1 cellular context compared by ENCODE assay signal in the genomic region with DNA sequence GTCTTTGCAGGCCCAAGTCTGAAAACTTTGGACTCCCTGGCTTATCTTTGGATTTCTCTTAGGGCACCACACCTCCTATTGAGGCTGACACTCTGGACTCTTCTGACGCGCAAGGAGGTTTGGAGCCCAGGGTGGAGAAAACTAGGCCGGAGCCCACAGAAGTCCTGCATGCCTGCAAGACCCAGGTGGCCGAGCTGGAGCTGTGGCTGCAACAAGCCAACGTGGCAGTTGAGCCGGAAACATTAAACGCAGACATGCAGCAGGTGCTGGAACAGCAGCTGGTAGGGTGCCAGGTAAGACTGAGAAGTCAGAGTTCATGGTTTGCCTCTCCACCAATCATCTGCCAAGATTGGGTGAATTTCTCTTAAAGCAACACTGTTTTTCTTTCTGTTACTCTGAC.
TF ChIP-seq lines count a peak whose summit lies in the region.

No MANE protein-coding gene starts in this region.

TF ChIP-seq in GM23338, 12 proteins besides CTCF, POLR2A, EP300 and RAD21 (continued from another document):
- TF ChIP-seq, protein P1, sequence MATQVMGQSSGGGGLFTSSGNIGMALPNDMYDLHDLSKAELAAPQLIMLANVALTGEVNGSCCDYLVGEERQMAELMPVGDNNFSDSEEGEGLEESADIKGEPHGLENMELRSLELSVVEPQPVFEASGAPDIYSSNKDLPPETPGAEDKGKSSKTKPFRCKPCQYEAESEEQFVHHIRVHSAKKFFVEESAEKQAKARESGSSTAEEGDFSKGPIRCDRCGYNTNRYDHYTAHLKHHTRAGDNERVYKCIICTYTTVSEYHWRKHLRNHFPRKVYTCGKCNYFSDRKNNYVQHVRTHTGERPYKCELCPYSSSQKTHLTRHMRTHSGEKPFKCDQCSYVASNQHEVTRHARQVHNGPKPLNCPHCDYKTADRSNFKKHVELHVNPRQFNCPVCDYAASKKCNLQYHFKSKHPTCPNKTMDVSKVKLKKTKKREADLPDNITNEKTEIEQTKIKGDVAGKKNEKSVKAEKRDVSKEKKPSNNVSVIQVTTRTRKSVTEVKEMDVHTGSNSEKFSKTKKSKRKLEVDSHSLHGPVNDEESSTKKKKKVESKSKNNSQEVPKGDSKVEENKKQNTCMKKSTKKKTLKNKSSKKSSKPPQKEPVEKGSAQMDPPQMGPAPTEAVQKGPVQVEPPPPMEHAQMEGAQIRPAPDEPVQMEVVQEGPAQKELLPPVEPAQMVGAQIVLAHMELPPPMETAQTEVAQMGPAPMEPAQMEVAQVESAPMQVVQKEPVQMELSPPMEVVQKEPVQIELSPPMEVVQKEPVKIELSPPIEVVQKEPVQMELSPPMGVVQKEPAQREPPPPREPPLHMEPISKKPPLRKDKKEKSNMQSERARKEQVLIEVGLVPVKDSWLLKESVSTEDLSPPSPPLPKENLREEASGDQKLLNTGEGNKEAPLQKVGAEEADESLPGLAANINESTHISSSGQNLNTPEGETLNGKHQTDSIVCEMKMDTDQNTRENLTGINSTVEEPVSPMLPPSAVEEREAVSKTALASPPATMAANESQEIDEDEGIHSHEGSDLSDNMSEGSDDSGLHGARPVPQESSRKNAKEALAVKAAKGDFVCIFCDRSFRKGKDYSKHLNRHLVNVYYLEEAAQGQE (IDR thresholded peaks at IDR 0.05; ENCODE audit: unreplicated experiment), result no peak
